Comparison of ENCODE assay signal across 19 cellular contexts in genomic region chrX:14956813-14957212, GRCh38.
A peak's percentile ranks its signal among the peaks of the same experiment; 100 is the strongest.
DNase-seq lines count a peak whose midpoint lies in the region; ATAC-seq, FAIRE-seq and TF ChIP-seq lines count a peak whose summit lies in the region.
"Had no signal": no experiment of that assay in that cellular context is flagged by ENCODE, and none has a peak within 500 bp of the region (broad histone marks: within the 10 kb centered on the region; RNA-seq: fewer than 3 reads in every experiment).

No MANE protein-coding gene starts in this region.

- TF ChIP-seq POLR2A in GM12878 (IDR thresholded peaks at IDR 0.05; ENCODE audit: low read depth, low read length) (no peak), endothelial cell of umbilical vein (IDR thresholded peaks at IDR 0.05; ENCODE audit: low read depth, low read length) (no peak), body of pancreas (IDR thresholded peaks at IDR 0.05) (no peak)

- no peak overlapping the region for H2AK5ac ChIP-seq in H9 (ENCODE audit: insufficient read length, low read length)

- CTCF ChIA-PET in GM12878 (lab: Yijun Ruan, JAX) (no interaction called here), endothelial cell of umbilical vein (lab: Charles Lee) (no interaction called here)
- CTCF ChIA-PET in activated naive CD4-positive, alpha-beta T cell treated with anti-CD3 and anti-CD28 coated beads for 36 hours (lab: Charles Lee) = no interaction called here

- no peak overlapping the region for H3K18ac ChIP-seq in H9 (ENCODE audit: insufficient read length, low read depth, low read length)

- no peaks in the 10 kb centered on the region for H3K79me1 ChIP-seq in H9 (ENCODE audit: insufficient read depth, low read depth, low read length, poor library complexity, severe bottlenecking)

- TF ChIP-seq RAD21 in GM12878 (IDR thresholded peaks at IDR 0.05; ENCODE audit: insufficient read depth, low read depth, low read length) = no peak

- no peak overlapping the region for H4K91ac ChIP-seq in H9 (ENCODE audit: insufficient read length, low read depth, low read length)

- no peaks in the 10 kb centered on the region for H3K27me3 ChIP-seq in H9 (ENCODE audit: insufficient read depth, low read length)
- no peaks in the 10 kb centered on the region for H3K27me3 ChIP-seq in GM12878 (replicated peaks in 1 of 2; ENCODE audit: control insufficient read depth in 2 of 2, insufficient read depth in 2 of 2, low read length in 1 of 2)
- H3K27me3 ChIP-seq in endothelial cell of umbilical vein (ENCODE audit: control insufficient read depth in 2 of 2, insufficient read depth in 2 of 2, low read length in 2 of 2) = no peaks in the 10 kb centered on the region
- H3K27me3 ChIP-seq in body of pancreas = no peaks in the 10 kb centered on the region

- no peak overlapping the region for H3K4me3 ChIP-seq in GM12878
- H3K4me3 ChIP-seq in endothelial cell of umbilical vein (replicated peaks in 1 of 3; ENCODE audit: insufficient read depth in 1 of 3, low read depth in 1 of 3, low read length in 3 of 3) = no peak overlapping the region
- no peak overlapping the region for H3K4me3 ChIP-seq in body of pancreas
- H3K4me3 ChIP-seq: A549, GM23338, HAP-1 had no signal

- H3K27ac ChIP-seq in H9 (ENCODE audit: insufficient read length, low read depth, low read length) (no peak overlapping the region), GM12878 (ENCODE audit: control insufficient read depth, insufficient read depth) (no peak overlapping the region), endothelial cell of umbilical vein (ENCODE audit: insufficient read depth, low read depth, low read length) (no peak overlapping the region), body of pancreas (no peak overlapping the region)
- H3K27ac ChIP-seq: A549 had no signal

- POLR2A ChIA-PET in GM12878 (lab: Charles Lee) = interaction anchor here (1.1 kb wide), 1 partner anchor 13 kb away, joined by 3 read pairs; no protein-coding TSS in a partner anchor
- POLR2A ChIA-PET in endothelial cell of umbilical vein (lab: Charles Lee) = no interaction called here

- H2BK12ac ChIP-seq in H9 (ENCODE audit: insufficient read length, low read depth, low read length) = no peak overlapping the region

- H2BK20ac ChIP-seq in H9 (ENCODE audit: low read depth, low read length, poor library complexity, severe bottlenecking) = no peak overlapping the region

- H3K9ac ChIP-seq in H9 (ENCODE audit: extremely low read depth, insufficient read length, low read length) (no peak overlapping the region), GM12878 (ENCODE audit: control insufficient read depth, insufficient read depth, low read length) (no peak overlapping the region), endothelial cell of umbilical vein (replicated peaks; ENCODE audit: extremely low read depth, insufficient read depth, low read length) (no peak overlapping the region)

- SMC1A ChIA-PET in GM12878 (lab: Charles Lee; ENCODE audit: uncharacterized antibody, unreplicated experiment) = interaction anchor here (0.9 to 1.0 kb wide), 3 partner anchors 8 to 186 kb away, joined by 3 to 4 read pairs (median 3); no protein-coding TSS in a partner anchor

- H4K20me1 ChIP-seq in H9 (ENCODE audit: control insufficient read depth, insufficient read depth, insufficient read length) (no peaks in the 10 kb centered on the region), GM12878 (ENCODE audit: control insufficient read depth, insufficient read depth) (no peaks in the 10 kb centered on the region), endothelial cell of umbilical vein (replicated peaks; ENCODE audit: control insufficient read depth, extremely low read depth, insufficient read depth, low read length) (no peaks in the 10 kb centered on the region)

- TF ChIP-seq EP300 in GM12878 (IDR thresholded peaks at IDR 0.05; ENCODE audit: borderline replicate concordance in 1 of 2, control insufficient read depth in 1 of 2, low read depth in 2 of 2, low read length in 2 of 2) = no peak

- WGBS in H9 (ENCODE audit: extremely low coverage, insufficient read length, low lambda C conversion rate) = no CpG with 5 or more reads among the region's 1 CpG
- WGBS in GM12878 (ENCODE audit: insufficient coverage, insufficient replicate concordance, low lambda C conversion rate, missing lambda C conversion rate) = 41% methylated on average over 1 of the region's 1 CpG
- WGBS in body of pancreas, 2 donors = 8 to 63% methylated on average over 1 of the region's 1 CpG

- no peak for TF ChIP-seq CTCF in H9 (conservative IDR thresholded peaks at IDR 0.05)
- no peak for TF ChIP-seq CTCF in GM12878 (IDR thresholded peaks at IDR 0.05 in 2 of 3, conservative IDR thresholded peaks at IDR 0.05 in 1 of 3; ENCODE audit: control insufficient read depth in 2 of 3, extremely low read depth in 1 of 3, insufficient read depth in 1 of 3, low read depth in 3 of 3, low read length in 3 of 3)
- TF ChIP-seq CTCF in endothelial cell of umbilical vein (IDR thresholded peaks at IDR 0.05; ENCODE audit: extremely low read depth in 1 of 2, insufficient read depth in 1 of 2, low read depth in 1 of 2, low read length in 2 of 2) = no peak
- no peak for TF ChIP-seq CTCF in body of pancreas (IDR thresholded peaks at IDR 0.05)

- H3K36me3 ChIP-seq in GM12878 (ENCODE audit: control insufficient read depth in 2 of 2, insufficient read depth in 2 of 2, low read length in 1 of 2) (no peaks in the 10 kb centered on the region), endothelial cell of umbilical vein (ENCODE audit: control insufficient read depth in 2 of 2, extremely low read depth in 1 of 2, insufficient read depth in 2 of 2, low read length in 2 of 2) (no peaks in the 10 kb centered on the region), body of pancreas (replicated peaks in 1 of 2; ENCODE audit: insufficient read depth in 1 of 2, low read depth in 2 of 2) (no peaks in the 10 kb centered on the region)
- H3K36me3 ChIP-seq: HAP-1 had no signal

- no peak overlapping the region for H2BK15ac ChIP-seq in H9 (ENCODE audit: low read depth, low read length)

- BruUV-seq in GM12878 (replicated peaks; lab: Mats Ljungman, UMichigan) = no TSS peak
- no TSS peak for BruUV-seq in endothelial cell of umbilical vein (replicated peaks; lab: Mats Ljungman, UMichigan)

- H3K36me3 Mint-ChIP-seq in H9 (ENCODE audit: insufficient read depth in 1 of 3, low read depth in 3 of 3) = peaks cover 12 to 27% (median 13%) of the 10 kb centered on the region in 3 experiments
- H3K36me3 Mint-ChIP-seq in activated naive CD4-positive, alpha-beta T cell treated with anti-CD3 and anti-CD28 coated beads for 36 hours (ENCODE audit: low read depth) = no peaks in the 10 kb centered on the region
- H3K36me3 Mint-ChIP-seq: CD4-positive, alpha-beta memory T cell had no signal

- DNase-seq in H9 (no peak), GM12878 (ENCODE audit: low read depth, low spot score) (no peak), endothelial cell of umbilical vein (ENCODE audit: low read depth, low spot score) (peak; percentile 2), body of pancreas (no peak)
- no peak for DNase-seq in activated naive CD4-positive, alpha-beta T cell treated with anti-CD3 and anti-CD28 coated beads for 36 hours
- DNase-seq: 8988T; C1 segment of cervical spinal cord; Calu3; CD4-positive, alpha-beta memory T cell; COR-L47; DMS153; DND-41; HFFc6 had no signal

- no peak overlapping the region for H3K4me2 ChIP-seq in H9 (ENCODE audit: insufficient read depth, insufficient read length, low read length)
- H3K4me2 ChIP-seq in GM12878 (ENCODE audit: control insufficient read depth, insufficient read depth) = no peak overlapping the region
- H3K4me2 ChIP-seq in endothelial cell of umbilical vein (ENCODE audit: insufficient read depth, low read length) = no peak overlapping the region
- H3K4me2 ChIP-seq: A549, GM23338 had no signal

- intact Hi-C loops in GM12878 (cut with micrococcal nuclease; ENCODE audit: unreplicated experiment) = no loop called here
- intact Hi-C loops in endothelial cell of umbilical vein (cut with micrococcal nuclease) = no loop called here
- intact Hi-C loops in body of pancreas (cut with DNase I) = no loop called here
- intact Hi-C loops in activated naive CD4-positive, alpha-beta T cell treated with anti-CD3 and anti-CD28 coated beads for 36 hours (cut with micrococcal nuclease) = no loop called here

- H2AFZ ChIP-seq in H9 (ENCODE audit: low read length) = no peak overlapping the region
- no peak overlapping the region for H2AFZ ChIP-seq in GM12878 (ENCODE audit: control insufficient read depth, low read depth, low read length)
- H2AFZ ChIP-seq in endothelial cell of umbilical vein (ENCODE audit: low read depth, low read length) = no peak overlapping the region
- H2AFZ ChIP-seq: GM23338 had no signal

- H3K56ac ChIP-seq in H9 (ENCODE audit: insufficient read length, low read depth, low read length) = no peak overlapping the region

- RAD21 ChIA-PET in GM12878 (lab: Charles Lee; ENCODE audit: unreplicated experiment) = interaction anchor here (0.9 kb wide), 1 partner anchor 11 kb away, joined by 3 read pairs; no protein-coding TSS in a partner anchor

- H3K4me1 ChIP-seq in H9 (ENCODE audit: insufficient read depth, low read length) (no peaks in the 10 kb centered on the region), GM12878 (ENCODE audit: control insufficient read depth, insufficient read depth, low read length) (no peaks in the 10 kb centered on the region), endothelial cell of umbilical vein (ENCODE audit: control insufficient read depth, extremely low read depth, insufficient read depth, low read length) (no peaks in the 10 kb centered on the region), body of pancreas (no peaks in the 10 kb centered on the region)
- H3K4me1 ChIP-seq: A549, HAP-1 had no signal

- H3K27me3 Mint-ChIP-seq in H9 (ENCODE audit: low read depth) = no peaks in the 10 kb centered on the region
- H3K27me3 Mint-ChIP-seq in activated naive CD4-positive, alpha-beta T cell treated with anti-CD3 and anti-CD28 coated beads for 36 hours (ENCODE audit: low read depth) = no peaks in the 10 kb centered on the region
- H3K27me3 Mint-ChIP-seq: CD4-positive, alpha-beta memory T cell had no signal

- FAIRE-seq in GM12878 (lab: Jason Lieb, UNC) (no peak), endothelial cell of umbilical vein (lab: Jason Lieb, UNC) (no peak)
- FAIRE-seq: A549, G401.6, GM18507 had no signal

- no peaks in the 10 kb centered on the region for H3K79me2 ChIP-seq in H9 (ENCODE audit: insufficient read depth, low read length)
- H3K79me2 ChIP-seq in GM12878 (ENCODE audit: control insufficient read depth, insufficient read depth, low read length) = no peaks in the 10 kb centered on the region
- H3K79me2 ChIP-seq in endothelial cell of umbilical vein (ENCODE audit: control insufficient read depth, insufficient read depth, low read length) = no peaks in the 10 kb centered on the region

- no peak overlapping the region for H2BK120ac ChIP-seq in H9 (ENCODE audit: low read depth, low read length, poor library complexity, severe bottlenecking)

- no peak overlapping the region for H3K23ac ChIP-seq in H9 (ENCODE audit: insufficient read length, low read depth, low read length)

- in situ Hi-C loops in GM12878 (cut with MboI) = no loop called here

- dilution Hi-C loops in endothelial cell of umbilical vein (cut with MboI; ENCODE audit: extremely low pct_ligation_motif_present, low sequenced_read_pairs) = no loop called here

- H3K9me3 Mint-ChIP-seq in H9 = peaks cover 68 to 83% of the 10 kb centered on the region in 2 experiments
- peaks cover 2% of the 10 kb centered on the region for H3K9me3 Mint-ChIP-seq in activated naive CD4-positive, alpha-beta T cell treated with anti-CD3 and anti-CD28 coated beads for 36 hours

- no peak overlapping the region for H3K4ac ChIP-seq in H9 (ENCODE audit: low read depth, low read length)

- peaks cover 7% of the 10 kb centered on the region for H3K9me3 ChIP-seq in H9 (ENCODE audit: control insufficient read depth, low read depth, low read length)
- H3K9me3 ChIP-seq in GM12878 (replicated peaks; ENCODE audit: control insufficient read depth, insufficient read depth, low read length) = no peaks in the 10 kb centered on the region; the same call in 2 of the 3 replicates
- no peaks in the 10 kb centered on the region for H3K9me3 ChIP-seq in endothelial cell of umbilical vein (replicated peaks; ENCODE audit: control insufficient read depth, insufficient read depth, low read length)
- no peaks in the 10 kb centered on the region for H3K9me3 ChIP-seq in body of pancreas
- H3K9me3 ChIP-seq: A549, HAP-1 had no signal

- H3K14ac ChIP-seq in H9 (ENCODE audit: insufficient read depth, low read length) = no peak overlapping the region

- peak overlapping the region; percentile 53 for H4K5ac ChIP-seq in H9 (ENCODE audit: insufficient read length, low read depth, low read length)

- no peak overlapping the region for H2BK5ac ChIP-seq in H9 (ENCODE audit: insufficient read length, low read length)

- ATAC-seq in GM12878 (no peak; the same call in 2 of the 3 replicates), body of pancreas (no peak), HG03354 (IDR thresholded peaks at IDR 0.05; ENCODE audit: poor library complexity, severe bottlenecking, unreplicated experiment) (no peak)
- ATAC-seq: A549, GM23338 had no signal

- no peaks in the 10 kb centered on the region for H3K9me1 ChIP-seq in endothelial cell of umbilical vein (replicated peaks; ENCODE audit: control insufficient read depth, extremely low read depth, insufficient read depth, low read length)

- no peak overlapping the region for H3K4me3 Mint-ChIP-seq in H9
- no peak overlapping the region for H3K4me3 Mint-ChIP-seq in activated naive CD4-positive, alpha-beta T cell treated with anti-CD3 and anti-CD28 coated beads for 36 hours
- H3K4me3 Mint-ChIP-seq: CD4-positive, alpha-beta memory T cell; GM23338; HFFc6 had no signal

- no peaks in the 10 kb centered on the region for H3K4me1 Mint-ChIP-seq in H9
- H3K4me1 Mint-ChIP-seq in activated naive CD4-positive, alpha-beta T cell treated with anti-CD3 and anti-CD28 coated beads for 36 hours (ENCODE audit: low read depth) = no peaks in the 10 kb centered on the region
- H3K4me1 Mint-ChIP-seq: CD4-positive, alpha-beta memory T cell; GM23338 had no signal

- H3K23me2 ChIP-seq in H9 (ENCODE audit: insufficient read length, low read depth, low read length, poor library complexity, severe bottlenecking) = peaks cover 2% of the 10 kb centered on the region

- no peak overlapping the region for H3T11ph ChIP-seq in H9 (ENCODE audit: low read length)

- H3K27ac Mint-ChIP-seq in H9 = no peak overlapping the region
- H3K27ac Mint-ChIP-seq in activated naive CD4-positive, alpha-beta T cell treated with anti-CD3 and anti-CD28 coated beads for 36 hours = no peak overlapping the region
- H3K27ac Mint-ChIP-seq: CD4-positive, alpha-beta memory T cell; GM23338; HFFc6 had no signal

- H4K8ac ChIP-seq in H9 (replicated peaks; ENCODE audit: insufficient read length, low read depth, low read length) = no peak overlapping the region
